In the genomic region with DNA sequence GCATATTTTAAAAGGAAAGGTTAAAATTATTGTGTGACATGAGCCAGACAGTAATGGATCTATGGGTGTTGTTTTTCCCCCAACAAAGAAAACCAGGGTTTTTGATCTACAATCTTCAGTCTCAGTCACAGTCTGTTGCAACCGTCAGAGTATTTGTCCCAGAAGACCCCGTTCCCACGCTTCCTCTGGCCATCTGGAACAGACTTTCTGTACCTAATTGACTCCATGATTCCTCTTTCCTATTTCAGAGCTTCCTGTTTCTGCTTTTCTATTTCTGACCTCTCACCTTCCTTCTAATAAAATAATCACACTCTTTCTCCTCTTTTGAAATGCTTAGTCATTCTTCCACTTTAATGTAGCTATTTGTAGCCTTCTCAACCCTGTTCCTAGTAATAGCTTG, we compare ENCODE assay signal across 1 cellular context.
TF ChIP-seq lines count a peak whose summit lies in the region.

No MANE protein-coding gene starts in this region.

TF ChIP-seq in WTC11, 78 proteins besides CTCF, POLR2A, EP300 and RAD21 (continued from another document):
- TF ChIP-seq, protein P1, sequence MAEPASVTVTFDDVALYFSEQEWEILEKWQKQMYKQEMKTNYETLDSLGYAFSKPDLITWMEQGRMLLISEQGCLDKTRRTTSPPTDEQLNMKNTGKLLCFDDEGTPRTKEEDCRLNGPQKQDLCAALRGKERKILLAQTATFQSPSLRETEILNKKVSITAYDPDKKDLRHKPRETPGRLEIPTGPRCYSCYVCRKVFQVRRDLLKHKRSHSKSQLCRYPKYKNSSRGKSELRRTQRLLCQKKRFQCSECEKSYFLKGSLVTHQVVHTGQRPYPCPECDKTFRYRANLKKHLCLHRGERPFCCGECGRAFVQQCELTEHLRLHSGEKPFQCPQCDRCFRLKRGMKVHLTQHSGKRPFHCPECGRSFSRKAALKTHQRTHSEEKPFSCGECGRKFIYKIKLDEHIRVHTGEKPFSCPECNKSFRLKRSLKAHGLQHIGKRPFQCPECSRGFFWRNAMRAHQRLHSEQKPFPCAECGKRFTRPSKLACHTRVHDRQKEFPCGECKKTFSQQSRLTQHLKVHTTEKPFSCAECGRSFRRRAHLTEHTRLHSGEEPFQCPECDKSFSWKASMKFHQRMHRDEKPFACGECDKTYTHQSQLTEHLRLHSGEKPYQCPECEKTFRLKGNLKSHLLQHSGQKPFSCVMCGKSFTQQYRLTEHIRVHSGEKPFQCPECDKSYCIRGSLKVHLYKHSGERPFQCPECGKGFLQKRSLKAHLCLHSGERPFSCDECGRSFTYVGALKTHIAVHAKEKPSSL (CRISPR knock-in tag; conservative IDR thresholded peaks at IDR 0.05) = no peak
- no peak for TF ChIP-seq NR2C2 (CRISPR knock-in tag; IDR thresholded peaks at IDR 0.05)
- TF ChIP-seq, protein P2, sequence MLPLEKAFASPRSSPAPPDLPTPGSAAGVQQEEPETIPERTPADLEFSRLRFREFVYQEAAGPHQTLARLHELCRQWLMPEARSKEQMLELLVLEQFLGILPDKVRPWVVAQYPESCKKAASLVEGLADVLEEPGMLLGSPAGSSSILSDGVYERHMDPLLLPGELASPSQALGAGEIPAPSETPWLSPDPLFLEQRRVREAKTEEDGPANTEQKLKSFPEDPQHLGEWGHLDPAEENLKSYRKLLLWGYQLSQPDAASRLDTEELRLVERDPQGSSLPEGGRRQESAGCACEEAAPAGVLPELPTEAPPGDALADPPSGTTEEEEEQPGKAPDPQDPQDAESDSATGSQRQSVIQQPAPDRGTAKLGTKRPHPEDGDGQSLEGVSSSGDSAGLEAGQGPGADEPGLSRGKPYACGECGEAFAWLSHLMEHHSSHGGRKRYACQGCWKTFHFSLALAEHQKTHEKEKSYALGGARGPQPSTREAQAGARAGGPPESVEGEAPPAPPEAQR (CRISPR knock-in tag; IDR thresholded peaks at IDR 0.05) = no peak
